1 cellular context compared by ENCODE assay signal in genomic region chr14:104657114-104657524, GRCh38.
TF ChIP-seq lines count a peak whose summit lies in the region.

No MANE protein-coding gene starts in this region.

TF ChIP-seq in SK-N-SH, 30 proteins besides CTCF, POLR2A, EP300 and RAD21 (continued from another document):
- no peak for TF ChIP-seq USF1 (IDR thresholded peaks at IDR 0.05; ENCODE audit: borderline replicate concordance, low read depth)
- TF ChIP-seq TEAD4 (IDR thresholded peaks at IDR 0.05; ENCODE audit: borderline replicate concordance, insufficient read depth): no peak
- TF ChIP-seq RFX5 (IDR thresholded peaks at IDR 0.05; ENCODE audit: low read length): no peak
- no peak for TF ChIP-seq IRF3 (IDR thresholded peaks at IDR 0.05; ENCODE audit: low read depth, low read length)
- no peak for TF ChIP-seq EZH2phosphoT487 (IDR thresholded peaks at IDR 0.05; ENCODE audit: borderline replicate concordance, low read depth)
- no peak for TF ChIP-seq NRF1 (IDR thresholded peaks at IDR 0.05; ENCODE audit: low read depth, low read length)
- TF ChIP-seq MEF2A (IDR thresholded peaks at IDR 0.05; ENCODE audit: borderline replicate concordance, low read depth): no peak
